In the genomic region with DNA sequence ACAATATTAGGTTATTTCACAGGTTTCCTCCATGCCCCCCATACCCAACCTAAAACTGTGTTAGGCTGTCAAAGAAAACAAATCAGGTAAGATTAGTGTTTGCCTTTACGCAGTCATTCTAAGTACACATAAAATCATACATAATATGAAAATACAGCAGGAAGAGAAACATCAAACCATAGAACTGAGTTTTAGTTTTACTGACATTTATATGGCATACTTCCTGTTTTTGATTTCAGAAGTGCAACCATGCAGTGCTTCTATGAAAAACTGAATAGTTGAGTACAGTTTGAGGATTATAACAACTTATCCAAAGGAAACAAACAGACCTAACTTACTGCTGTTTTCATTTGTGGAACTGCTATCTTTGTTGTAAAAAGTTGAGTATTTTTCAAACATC, we compare ENCODE assay signal across 9 cellular contexts.
A peak's percentile ranks its signal among the peaks of the same experiment; 100 is the strongest.
DNase-seq lines count a peak whose midpoint lies in the region; ATAC-seq, FAIRE-seq and TF ChIP-seq lines count a peak whose summit lies in the region.
"Had no signal": no experiment of that assay in that cellular context is flagged by ENCODE, and none has a peak within 500 bp of the region (broad histone marks: within the 10 kb centered on the region; RNA-seq: fewer than 3 reads in every experiment).

No MANE protein-coding gene starts in this region.

- H4K91ac ChIP-seq in neuronal stem cell (ENCODE audit: low read depth, low read length, poor library complexity), result no peak overlapping the region

- no peak for TF ChIP-seq CTCF in adrenal gland (IDR thresholded peaks at IDR 0.05)

- in situ Hi-C loops in KBM-7 (cut with MboI; ENCODE audit: low pct_unique_long_range_greater_than_20kb, low sequenced_read_pairs), result no loop called here

- intact Hi-C loops in left colon (cut with DNase I, micrococcal nuclease) (no loop called here), adrenal gland (cut with DNase I) (no loop called here)

- H3K79me1 ChIP-seq in neuronal stem cell (ENCODE audit: low read depth, low read length), result no peaks in the 10 kb centered on the region

- ATAC-seq in GM18502 (IDR thresholded peaks at IDR 0.05; ENCODE audit: poor library complexity, unreplicated experiment), result peak; percentile 79
- peak; percentile 91 for ATAC-seq in GM21515 (IDR thresholded peaks at IDR 0.05; ENCODE audit: unreplicated experiment)
- peak; percentile 55 for ATAC-seq in left colon
- ATAC-seq in GM19324 (IDR thresholded peaks at IDR 0.05; ENCODE audit: low FRiP score, unreplicated experiment), result no peak

- H3K27ac ChIP-seq in neuronal stem cell (replicated peaks; ENCODE audit: low read length), result no peak overlapping the region
- H3K27ac ChIP-seq in adrenal gland, result peak overlapping the region in 1 of 5 donors; percentile 5

- H3K18ac ChIP-seq in neuronal stem cell (ENCODE audit: low read length), result no peak overlapping the region

- H2BK120ac ChIP-seq in neuronal stem cell (ENCODE audit: low read depth, low read length), result no peak overlapping the region

- no peak for FAIRE-seq in H54 (lab: Jason Lieb, UNC)

- no peaks in the 10 kb centered on the region for H3K9me3 ChIP-seq in neuronal stem cell (replicated peaks in 1 of 2; ENCODE audit: control insufficient read depth in 2 of 2, insufficient read depth in 1 of 2, low read depth in 1 of 2, low read length in 2 of 2)
- H3K9me3 ChIP-seq in adrenal gland (replicated peaks in 1 of 3), result no peaks in the 10 kb centered on the region

- H3K23ac ChIP-seq in neuronal stem cell (ENCODE audit: low read depth, low read length, poor library complexity), result no peak overlapping the region

- peak; percentile 69 for DNase-seq in KBM-7
- DNase-seq in left colon, result no peak
- DNase-seq in H54 (ENCODE audit: insufficient read length, low spot score), result no peak
- no peak for DNase-seq in neuronal stem cell (ENCODE audit: low spot score)
- DNase-seq in adrenal gland, result no peak
- DNase-seq: NCI-H1417 had no signal

- H4K8ac ChIP-seq in neuronal stem cell (ENCODE audit: low read depth, low read length), result no peak overlapping the region

- H2BK12ac ChIP-seq in neuronal stem cell (ENCODE audit: low read length), result no peak overlapping the region

- no peak overlapping the region for H3K4ac ChIP-seq in neuronal stem cell (ENCODE audit: low read length)

- H2AFZ ChIP-seq in neuronal stem cell (ENCODE audit: low read length), result no peak overlapping the region

- no peaks in the 10 kb centered on the region for H3K36me3 ChIP-seq in neuronal stem cell (replicated peaks in 1 of 2; ENCODE audit: control insufficient read depth in 2 of 2, insufficient read depth in 2 of 2, low read length in 2 of 2)
- no peaks in the 10 kb centered on the region for H3K36me3 ChIP-seq in adrenal gland (replicated peaks in 1 of 2)

- H2BK15ac ChIP-seq in neuronal stem cell (ENCODE audit: low read length), result no peak overlapping the region

- no peak overlapping the region for H3K9ac ChIP-seq in neuronal stem cell (ENCODE audit: low read depth, low read length, poor library complexity)

- H2AK5ac ChIP-seq in neuronal stem cell (ENCODE audit: low read depth, low read length), result no peak overlapping the region

- H3K14ac ChIP-seq in neuronal stem cell (ENCODE audit: low read length), result no peak overlapping the region

- H2BK5ac ChIP-seq in neuronal stem cell (ENCODE audit: low read length), result no peak overlapping the region

- H3K4me1 ChIP-seq in neuronal stem cell (ENCODE audit: control insufficient read depth in 2 of 2, insufficient read depth in 1 of 2, low read depth in 1 of 2, low read length in 2 of 2) (no peaks in the 10 kb centered on the region), adrenal gland (replicated peaks in 1 of 2) (peaks cover 5 to 15% of the 10 kb centered on the region in 2 donors)

- no CpG with 5 or more reads among the region's 1 CpG for WGBS in neuronal stem cell (ENCODE audit: extremely low coverage in 2 of 2, insufficient read length in 2 of 2, insufficient replicate concordance in 1 of 2), 2 donors
- 62 to 82% (median 74%) methylated on average over 1 of the region's 1 CpG for WGBS in adrenal gland, 4 donors

- H3K4me2 ChIP-seq in neuronal stem cell (ENCODE audit: insufficient read depth, low read length, poor library complexity, severe bottlenecking), result no peak overlapping the region

- TF ChIP-seq POLR2A in H54 (IDR thresholded peaks at IDR 0.05; ENCODE audit: low read depth, low read length), result no peak
- TF ChIP-seq POLR2A in adrenal gland (IDR thresholded peaks at IDR 0.05), result no peak

- H3K4me3 ChIP-seq in neuronal stem cell (ENCODE audit: low read length in 2 of 2), result no peak overlapping the region
- no peak overlapping the region for H3K4me3 ChIP-seq in adrenal gland

- H3K27me3 ChIP-seq in neuronal stem cell (ENCODE audit: control insufficient read depth in 3 of 3, insufficient read depth in 3 of 3, low read depth in 1 of 3, low read length in 3 of 3) (no peaks in the 10 kb centered on the region), adrenal gland (no peaks in the 10 kb centered on the region)
